In the genomic region with DNA sequence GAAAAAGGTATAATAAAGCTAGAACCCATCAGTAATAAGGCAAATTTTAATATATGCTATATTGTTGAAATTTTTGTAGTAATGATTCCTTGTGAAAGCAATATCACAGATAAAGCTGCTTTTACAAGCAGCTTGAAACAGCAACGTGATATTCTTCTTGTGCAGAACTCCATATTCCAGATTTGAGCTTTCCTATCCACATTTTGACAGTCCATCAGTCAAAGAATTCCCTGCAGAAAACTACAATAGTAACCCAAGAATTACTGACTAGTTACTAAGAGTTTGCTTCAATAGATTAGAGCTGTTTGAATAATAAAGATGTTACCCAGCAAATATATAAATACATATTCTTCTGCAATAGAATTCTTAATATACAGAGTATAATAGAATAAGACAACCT, we compare ENCODE assay signal across 11 cellular contexts.
"Had no signal": no experiment of that assay in that cellular context is flagged by ENCODE, and none has a peak within 500 bp of the region (broad histone marks: within the 10 kb centered on the region; RNA-seq: fewer than 3 reads in every experiment).

No MANE protein-coding gene starts in this region.

- H3K9me3 ChIP-seq: adrenal gland, ascending aorta, body of pancreas, breast epithelium had no signal

- H3K36me3 ChIP-seq: adrenal gland, ascending aorta, brain microvascular endothelial cell, breast epithelium, cardiac muscle cell had no signal

- H3K27me3 ChIP-seq: adrenal gland, ascending aorta, body of pancreas, brain microvascular endothelial cell, breast epithelium, cardiac muscle cell had no signal

- ATAC-seq: activated naive CD4-positive, alpha-beta T cell treated with anti-CD3 and anti-CD28 coated beads, Interleukin-2, amount 50 U/mL, for 72 hours; activated naive CD8-positive, alpha-beta T cell treated with anti-CD3 and anti-CD28 coated beads, Interleukin-2, amount 50 U/mL, for 24 hours; activated T-cell treated with anti-CD3 and anti-CD28 coated beads, Interleukin-2, amount 50 U/mL, for 4 hours; activated T-cell treated with anti-CD3 and anti-CD28 coated beads, Interleukin-2, amount 50 U/mL, for 72 hours; activated T-helper 17 cell treated with anti-CD3 and anti-CD28 coated beads, Interleukin-2, amount 50 U/mL, for 72 hours; body of pancreas had no signal

- H3K4me3 ChIP-seq: adrenal gland, ascending aorta, body of pancreas, breast epithelium, cardiac muscle cell had no signal

- H3K27ac ChIP-seq: adrenal gland, ascending aorta, body of pancreas, brain microvascular endothelial cell, breast epithelium, cardiac muscle cell had no signal
